1 cellular context compared by ENCODE assay signal in the genomic region with DNA sequence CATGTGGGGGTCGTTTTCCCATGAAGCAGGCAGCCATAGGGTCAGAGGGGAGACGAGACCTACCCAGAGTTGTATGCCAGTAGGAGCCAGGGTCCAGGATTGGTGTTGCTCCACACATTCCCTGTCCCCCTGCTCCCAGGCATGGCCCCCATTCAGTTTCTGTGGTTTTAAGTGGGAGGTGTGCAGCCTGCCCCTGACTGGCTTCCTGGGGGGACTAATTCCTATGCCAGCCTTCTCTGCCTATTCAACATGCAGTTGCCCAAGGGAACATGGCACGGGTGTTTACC.
TF ChIP-seq lines count a peak whose summit lies in the region.

No MANE protein-coding gene starts in this region.

TF ChIP-seq in H1, 55 proteins besides CTCF, POLR2A, EP300 and RAD21:
- TF ChIP-seq ATF2 (IDR thresholded peaks at IDR 0.05; ENCODE audit: low read length) (no peak), GTF2F1 (IDR thresholded peaks at IDR 0.05; ENCODE audit: borderline replicate concordance, low read depth, low read length) (no peak), CTBP2 (IDR thresholded peaks at IDR 0.05; ENCODE audit: borderline replicate concordance, insufficient read depth, insufficient read length, low read length) (no peak), BCL11A (IDR thresholded peaks at IDR 0.05; ENCODE audit: low read depth in 2 of 2, low read length in 2 of 2) (no peak), CBX5 (IDR thresholded peaks at IDR 0.05; ENCODE audit: low read depth, low read length) (no peak), NANOG (IDR thresholded peaks at IDR 0.05; ENCODE audit: insufficient read depth, low read depth, low read length, poor library complexity, severe bottlenecking) (no peak), BRCA1 (IDR thresholded peaks at IDR 0.05; ENCODE audit: low read depth, low read length) (no peak), SIN3A (conservative IDR thresholded peaks at IDR 0.05 in 1 of 2, IDR thresholded peaks at IDR 0.05 in 1 of 2; ENCODE audit: low read depth in 1 of 2, low read length in 2 of 2) (no peak), RFX5 (IDR thresholded peaks at IDR 0.05; ENCODE audit: borderline replicate concordance, low read depth, low read length) (no peak), PHF8 (conservative IDR thresholded peaks at IDR 0.05; ENCODE audit: low read depth, low read length) (no peak), HDAC6 (IDR thresholded peaks at IDR 0.05; ENCODE audit: low read depth, low read length) (no peak), HDAC2 (IDR thresholded peaks at IDR 0.05; ENCODE audit: borderline replicate concordance in 1 of 2, low read depth in 2 of 2, low read length in 2 of 2) (no peak), MAX (IDR thresholded peaks at IDR 0.05) (no peak)
- TF ChIP-seq, protein P1, sequence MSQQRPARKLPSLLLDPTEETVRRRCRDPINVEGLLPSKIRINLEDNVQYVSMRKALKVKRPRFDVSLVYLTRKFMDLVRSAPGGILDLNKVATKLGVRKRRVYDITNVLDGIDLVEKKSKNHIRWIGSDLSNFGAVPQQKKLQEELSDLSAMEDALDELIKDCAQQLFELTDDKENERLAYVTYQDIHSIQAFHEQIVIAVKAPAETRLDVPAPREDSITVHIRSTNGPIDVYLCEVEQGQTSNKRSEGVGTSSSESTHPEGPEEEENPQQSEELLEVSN (IDR thresholded peaks at IDR 0.05) = no peak
